ENCODE assay signal across 1 cellular context in genomic region chr7:134549366-134549765, GRCh38.
TF ChIP-seq lines count a peak whose summit lies in the region.

No MANE protein-coding gene starts in this region.

TF ChIP-seq in H1, 55 proteins besides CTCF, POLR2A, EP300 and RAD21:
- TF ChIP-seq RXRA (IDR thresholded peaks at IDR 0.05; ENCODE audit: insufficient read depth, low read depth, low read length) (no peak), SP1 (IDR thresholded peaks at IDR 0.05; ENCODE audit: low read depth, low read length) (no peak), EZH2 (IDR thresholded peaks at IDR 0.05; ENCODE audit: low read depth, low read length, severe bottlenecking) (no peak), BCL11A (IDR thresholded peaks at IDR 0.05; ENCODE audit: low read depth in 2 of 2, low read length in 2 of 2) (no peak), ZNF274 (IDR thresholded peaks at IDR 0.05; ENCODE audit: borderline replicate concordance, extremely low read depth, low read length) (no peak), SP2 (IDR thresholded peaks at IDR 0.05; ENCODE audit: low read length) (no peak), RNF2 (IDR thresholded peaks at IDR 0.05; ENCODE audit: borderline replicate concordance, low read depth, low read length, missing control alignments, poor library complexity, severe bottlenecking) (no peak), CHD1 (IDR thresholded peaks at IDR 0.05; ENCODE audit: low read depth, low read length) (no peak), KDM4A (IDR thresholded peaks at IDR 0.05; ENCODE audit: low read depth, low read length, severe bottlenecking) (no peak), SIN3A (conservative IDR thresholded peaks at IDR 0.05 in 1 of 2, IDR thresholded peaks at IDR 0.05 in 1 of 2; ENCODE audit: low read depth in 1 of 2, low read length in 2 of 2) (no peak), CREB1 (IDR thresholded peaks at IDR 0.05) (no peak), TBP (IDR thresholded peaks at IDR 0.05; ENCODE audit: low read depth, low read length) (no peak), BACH1 (IDR thresholded peaks at IDR 0.05; ENCODE audit: low read length) (no peak), CBX8 (IDR thresholded peaks at IDR 0.05; ENCODE audit: borderline replicate concordance, low read depth, low read length) (no peak), JUND (IDR thresholded peaks at IDR 0.05; ENCODE audit: low read length) (no peak), JUN (IDR thresholded peaks at IDR 0.05; ENCODE audit: low read depth, low read length) (no peak), CHD7 (IDR thresholded peaks at IDR 0.05; ENCODE audit: insufficient replicate concordance, low read length) (no peak), SIX5 (IDR thresholded peaks at IDR 0.05; ENCODE audit: low read depth, low read length) (no peak)
